ENCODE assay signal across 1 cellular context in genomic region chr9:109509625-109510024, GRCh38.
TF ChIP-seq lines count a peak whose summit lies in the region.

No MANE protein-coding gene starts in this region.

TF ChIP-seq in K562, 482 proteins besides CTCF, POLR2A, EP300 and RAD21 (continued from another document):
- TF ChIP-seq ZNF740 (CRISPR knock-in tag; IDR thresholded peaks at IDR 0.05) (no peak), ZNF740 (tag; IDR thresholded peaks at IDR 0.05) (no peak)
